Comparison of ENCODE assay signal across 14 cellular contexts in genomic region chr11:97269527-97269926, GRCh38.
DNase-seq lines count a peak whose midpoint lies in the region; ATAC-seq and TF ChIP-seq lines count a peak whose summit lies in the region.
"Had no signal": no experiment of that assay in that cellular context is flagged by ENCODE, and none has a peak within 500 bp of the region (broad histone marks: within the 10 kb centered on the region; RNA-seq: fewer than 3 reads in every experiment).

No MANE protein-coding gene starts in this region.

- no peak overlapping the region for H3K27ac Mint-ChIP-seq in activated CD4-positive, alpha-beta memory T cell treated with anti-CD3 and anti-CD28 coated beads, Interleukin-2, amount 10 ng/mL, durations not matched to agents 7 days and 5 days
- H3K27ac Mint-ChIP-seq: immature natural killer cell; T-helper 2 cell treated with Interferon-gamma antibody and Interleukin-4, amounts not matched to agents 5 μg/mL and 100 μg/mL, for 36 hours had no signal

- peaks cover 2% of the 10 kb centered on the region for H3K9me3 Mint-ChIP-seq in activated CD4-positive, alpha-beta memory T cell treated with anti-CD3 and anti-CD28 coated beads, Interleukin-2, amount 10 ng/mL, durations not matched to agents 7 days and 5 days

- H3K4me1 Mint-ChIP-seq in activated CD4-positive, alpha-beta memory T cell treated with anti-CD3 and anti-CD28 coated beads, Interleukin-2, amount 10 ng/mL, durations not matched to agents 7 days and 5 days, result no peaks in the 10 kb centered on the region
- H3K4me1 Mint-ChIP-seq: immature natural killer cell had no signal

- TF ChIP-seq CTCF in GM12865 (IDR thresholded peaks at IDR 0.05; ENCODE audit: insufficient read depth, low read depth, low read length, missing control alignments), result peak; percentile 6

- no peak for ATAC-seq in HG03139 (IDR thresholded peaks at IDR 0.05; ENCODE audit: unreplicated experiment)
- ATAC-seq in HG03469 (IDR thresholded peaks at IDR 0.05; ENCODE audit: unreplicated experiment), result no peak

- POLR2A ChIA-PET in activated CD4-positive, alpha-beta memory T cell treated with anti-CD3 and anti-CD28 coated beads, Interleukin-2, amount 10 ng/mL, durations not matched to agents 7 days and 5 days (lab: Charles Lee), result no interaction called here

- H3K4me3 Mint-ChIP-seq in activated CD4-positive, alpha-beta memory T cell treated with anti-CD3 and anti-CD28 coated beads, Interleukin-2, amount 10 ng/mL, durations not matched to agents 7 days and 5 days, result no peak overlapping the region
- H3K4me3 Mint-ChIP-seq: immature natural killer cell; T-helper 2 cell treated with Interferon-gamma antibody and Interleukin-4, amounts not matched to agents 5 μg/mL and 100 μg/mL, for 36 hours had no signal

- no peaks in the 10 kb centered on the region for H3K27me3 Mint-ChIP-seq in activated CD4-positive, alpha-beta memory T cell treated with anti-CD3 and anti-CD28 coated beads, Interleukin-2, amount 10 ng/mL, durations not matched to agents 7 days and 5 days

- CTCF ChIA-PET in activated CD4-positive, alpha-beta memory T cell treated with anti-CD3 and anti-CD28 coated beads, Interleukin-2, amount 10 ng/mL, durations not matched to agents 7 days and 5 days (lab: Charles Lee), result no interaction called here

- H3K4me3 ChIP-seq in GM12865 (ENCODE audit: low read depth, low read length), result no peak overlapping the region

- DNase-seq in GM12865 (ENCODE audit: low read depth), result peak; percentile 8
- peak; percentile 29 for DNase-seq in HT1080 (ENCODE audit: low read depth)
- DNase-seq in SW480 (ENCODE audit: low spot score), result peak; percentile 12
- DNase-seq in kidney tubule cell (ENCODE audit: low spot score), result peak; percentile 1
- DNase-seq in activated CD4-positive, CD25-positive, alpha-beta regulatory T cell treated with anti-CD3 and anti-CD28 coated beads, Interleukin-2, amount 50 U/mL, for 72 hours, result no peak
- DNase-seq in activated CD4-positive, alpha-beta memory T cell treated with anti-CD3 and anti-CD28 coated beads, Interleukin-2, amount 10 ng/mL, durations not matched to agents 7 days and 5 days, result no peak
- DNase-seq: effector CD4-positive, alpha-beta T cell; GDM1; immature natural killer cell; NCI-H1930; posterior cingulate gyrus had no signal

- no peaks in the 10 kb centered on the region for H3K36me3 Mint-ChIP-seq in activated CD4-positive, alpha-beta memory T cell treated with anti-CD3 and anti-CD28 coated beads, Interleukin-2, amount 10 ng/mL, durations not matched to agents 7 days and 5 days (ENCODE audit: low read depth)
- H3K36me3 Mint-ChIP-seq: immature natural killer cell had no signal

Comparison
In these comparisons a context has a peak if more than half of its experiments do, and no peak if none do; other contexts are left out.
1. DNase-seq: peak in GM12865 (single experiment), HT1080 (single experiment), SW480 (single experiment) and kidney tubule cell (single experiment); none in activated CD4-positive, CD25-positive, alpha-beta regulatory T cell treated with anti-CD3 and anti-CD28 coated beads, Interleukin-2, amount 50 U/mL, for 72 hours (single experiment) and activated CD4-positive, alpha-beta memory T cell treated with anti-CD3 and anti-CD28 coated beads, Interleukin-2, amount 10 ng/mL, durations not matched to agents 7 days and 5 days (single experiment).